Comparison of ENCODE assay signal across 24 cellular contexts in genomic region chr4:16830081-16830480, GRCh38.
DNase-seq lines count a peak whose midpoint lies in the region; ATAC-seq and TF ChIP-seq lines count a peak whose summit lies in the region.
"Had no signal": no experiment of that assay in that cellular context is flagged by ENCODE, and none has a peak within 500 bp of the region (broad histone marks: within the 10 kb centered on the region; RNA-seq: fewer than 3 reads in every experiment).

No MANE protein-coding gene starts in this region.

- H4K20me1 ChIP-seq in H9 (ENCODE audit: control insufficient read depth, insufficient read depth, insufficient read length): no peaks in the 10 kb centered on the region
- H4K20me1 ChIP-seq: BLaER1 had no signal

- DNase-seq in H9 (no peak), caudate nucleus (lab: John Stamatoyannopoulos, UW) (peak in 34 of 61 donors; percentile 2 to 86 (median 36)), head of caudate nucleus (peak; percentile 11 to 83 (median 51)), mesothelial cell of epicardium (ENCODE audit: low spot score in 2 of 2, unreplicated experiment in 2 of 2) (no peak), ureter (ENCODE audit: low spot score) (no peak), psoas muscle (no peak)
- DNase-seq: 8988T; ACHN; BE2C; C1 segment of cervical spinal cord; CD4-positive, alpha-beta memory T cell; CD4-positive, CD25-positive, alpha-beta regulatory T cell; CD8-positive, alpha-beta memory T cell; COR-L47; DMS 273 treated with DMSO at 0.1 percent for 48 hours; DMS153; DMS53; DMS79; DND-41; GDM1 had no signal

- H4K91ac ChIP-seq in H9 (ENCODE audit: insufficient read length, low read depth, low read length): no peak overlapping the region

- H3K27me3 Mint-ChIP-seq in H9 (ENCODE audit: low read depth) (no peaks in the 10 kb centered on the region), mesothelial cell of epicardium (ENCODE audit: low read depth) (peaks cover 17% of the 10 kb centered on the region)
- H3K27me3 Mint-ChIP-seq: CD4-positive, CD25-positive, alpha-beta regulatory T cell had no signal

- ATAC-seq in GM21825 (IDR thresholded peaks at IDR 0.05; ENCODE audit: unreplicated experiment) (no peak), psoas muscle (no peak)
- ATAC-seq: GM12878 had no signal

- no peak for TF ChIP-seq CTCF in H9 (conservative IDR thresholded peaks at IDR 0.05)
- no peak for TF ChIP-seq CTCF in mesothelial cell of epicardium (IDR thresholded peaks at IDR 0.05; ENCODE audit: unreplicated experiment)
- no peak for TF ChIP-seq CTCF in psoas muscle (IDR thresholded peaks at IDR 0.05)

- H2BK20ac ChIP-seq in H9 (ENCODE audit: low read depth, low read length, poor library complexity, severe bottlenecking): no peak overlapping the region

- no CpG with 5 or more reads among the region's 3 CpGs for WGBS in H9 (ENCODE audit: extremely low coverage, insufficient read length, low lambda C conversion rate)
- WGBS in psoas muscle, 3 donors: 86 to 92% (median 87%) methylated on average over 3 of the region's 3 CpGs

- H3K23ac ChIP-seq in H9 (ENCODE audit: insufficient read length, low read depth, low read length): no peak overlapping the region

- no peak overlapping the region for H3K4me2 ChIP-seq in H9 (ENCODE audit: insufficient read depth, insufficient read length, low read length)
- H3K4me2 ChIP-seq: BLaER1 had no signal

- no peak overlapping the region for H2AK5ac ChIP-seq in H9 (ENCODE audit: insufficient read length, low read length)

- H4K5ac ChIP-seq in H9 (ENCODE audit: insufficient read length, low read depth, low read length): no peak overlapping the region

- H3K23me2 ChIP-seq in H9 (ENCODE audit: insufficient read length, low read depth, low read length, poor library complexity, severe bottlenecking): no peaks in the 10 kb centered on the region

- H3K4me1 Mint-ChIP-seq in H9 (peaks cover 45 to 50% of the 10 kb centered on the region in 2 experiments), mesothelial cell of epicardium (peaks cover 6% of the 10 kb centered on the region)
- H3K4me1 Mint-ChIP-seq: CD14-positive monocyte; CD4-positive, alpha-beta memory T cell; CD4-positive, CD25-positive, alpha-beta regulatory T cell; CD8-positive, alpha-beta memory T cell had no signal

- H2BK120ac ChIP-seq in H9 (ENCODE audit: low read depth, low read length, poor library complexity, severe bottlenecking): no peak overlapping the region

- no peak overlapping the region for H2AFZ ChIP-seq in H9 (ENCODE audit: low read length)

- no peaks in the 10 kb centered on the region for H3K79me2 ChIP-seq in H9 (ENCODE audit: insufficient read depth, low read length)

- H3K4me3 ChIP-seq in psoas muscle: no peak overlapping the region
- H3K4me3 ChIP-seq: BLaER1, GM12878 had no signal

- H3K36me3 ChIP-seq in psoas muscle (ENCODE audit: insufficient read depth in 1 of 2, low read depth in 1 of 2): no peaks in the 10 kb centered on the region
- H3K36me3 ChIP-seq: BE2C, BLaER1 had no signal

- H3K27ac Mint-ChIP-seq in H9: peak overlapping the region in 2 of 3 experiments; percentile 31 to 76; a peak in 1 of 7 replicates
- no peak overlapping the region for H3K27ac Mint-ChIP-seq in mesothelial cell of epicardium
- H3K27ac Mint-ChIP-seq: CD14-positive monocyte; CD4-positive, alpha-beta memory T cell; CD4-positive, CD25-positive, alpha-beta regulatory T cell; CD8-positive, alpha-beta memory T cell had no signal

- H2BK5ac ChIP-seq in H9 (ENCODE audit: insufficient read length, low read length): no peak overlapping the region

- no peak overlapping the region for H3K56ac ChIP-seq in H9 (ENCODE audit: insufficient read length, low read depth, low read length)

- H2BK15ac ChIP-seq in H9 (ENCODE audit: low read depth, low read length): no peak overlapping the region

- H3K4me3 Mint-ChIP-seq in H9 (no peak overlapping the region), mesothelial cell of epicardium (no peak overlapping the region)
- H3K4me3 Mint-ChIP-seq: CD14-positive monocyte; CD4-positive, alpha-beta memory T cell; CD4-positive, CD25-positive, alpha-beta regulatory T cell; CD8-positive, alpha-beta memory T cell had no signal

- H3K79me1 ChIP-seq in H9 (ENCODE audit: insufficient read depth, low read depth, low read length, poor library complexity, severe bottlenecking): no peaks in the 10 kb centered on the region

- intact Hi-C loops in head of caudate nucleus (cut with DNase I) (no loop called here), psoas muscle (cut with DNase I) (no loop called here)

- H3K9me3 Mint-ChIP-seq in H9 (no peaks in the 10 kb centered on the region), mesothelial cell of epicardium (no peaks in the 10 kb centered on the region)
- H3K9me3 Mint-ChIP-seq: CD8-positive, alpha-beta memory T cell had no signal

- H3K4ac ChIP-seq in H9 (ENCODE audit: low read depth, low read length): no peak overlapping the region

- H3K27ac ChIP-seq in H9 (ENCODE audit: insufficient read length, low read depth, low read length) (no peak overlapping the region), caudate nucleus (ENCODE audit: low read depth, low read length) (no peak overlapping the region), psoas muscle (no peak overlapping the region)
- H3K27ac ChIP-seq: BLaER1 had no signal

- H3K9me3 ChIP-seq in H9 (ENCODE audit: control insufficient read depth, low read depth, low read length): no peaks in the 10 kb centered on the region
- no peaks in the 10 kb centered on the region for H3K9me3 ChIP-seq in psoas muscle
- H3K9me3 ChIP-seq: BE2C, BLaER1 had no signal

- H4K8ac ChIP-seq in H9 (replicated peaks; ENCODE audit: insufficient read length, low read depth, low read length): no peak overlapping the region

- no peak overlapping the region for H3K18ac ChIP-seq in H9 (ENCODE audit: insufficient read length, low read depth, low read length)

- no peak overlapping the region for H3K9ac ChIP-seq in H9 (ENCODE audit: extremely low read depth, insufficient read length, low read length)
- H3K9ac ChIP-seq: BLaER1 had no signal

- H3K27me3 ChIP-seq in H9 (ENCODE audit: insufficient read depth, low read length) (no peaks in the 10 kb centered on the region), psoas muscle (ENCODE audit: insufficient read depth in 3 of 3, low read length in 2 of 3) (no peaks in the 10 kb centered on the region)
- H3K27me3 ChIP-seq: BE2C, BLaER1 had no signal

- no peak overlapping the region for H3K14ac ChIP-seq in H9 (ENCODE audit: insufficient read depth, low read length)

- H3K4me1 ChIP-seq in H9 (ENCODE audit: insufficient read depth, low read length) (peaks cover 20% of the 10 kb centered on the region), psoas muscle (no peaks in the 10 kb centered on the region)
- H3K4me1 ChIP-seq: BLaER1 had no signal

- H3K36me3 Mint-ChIP-seq in H9 (ENCODE audit: insufficient read depth in 1 of 3, low read depth in 3 of 3) (peaks cover 0 to 4% (median 4%) of the 10 kb centered on the region in 3 experiments; a peak in 3 of 7 replicates), mesothelial cell of epicardium (no peaks in the 10 kb centered on the region)
- H3K36me3 Mint-ChIP-seq: CD14-positive monocyte; CD4-positive, alpha-beta memory T cell; CD4-positive, CD25-positive, alpha-beta regulatory T cell had no signal

- H3T11ph ChIP-seq in H9 (ENCODE audit: low read length): no peak overlapping the region

- no peak overlapping the region for H2BK12ac ChIP-seq in H9 (ENCODE audit: insufficient read length, low read depth, low read length)

Comparison
In these comparisons a context has a peak if more than half of its experiments do, and no peak if none do; other contexts are left out.
1. DNase-seq: peak in caudate nucleus (34 of 61) and head of caudate nucleus (42 of 42); none in H9 (single experiment), mesothelial cell of epicardium (0 of 2), ureter (single experiment) and psoas muscle (0 of 2).